ENCODE assay signal across 7 cellular contexts in genomic region chr14:100305446-100306255, GRCh38. TPM values are rescaled to one million over a fixed set of nuclear protein-coding genes. Genes with fewer than 3 reads are reported as not detected.
DNase-seq lines count a peak whose midpoint lies in the region; ATAC-seq and TF ChIP-seq lines count a peak whose summit lies in the region.

No MANE protein-coding gene starts in this region.

- 0 out of 2 replicates have a peak, but pooled peaks cover 3% of the 10 kb centered on the region for H3K36me3 ChIP-seq in KOPT-K1 (ENCODE audit: insufficient read depth, low read length)
- H3K36me3 ChIP-seq in parathyroid adenoma (ENCODE audit: control insufficient read depth, insufficient read depth, low read length): no peaks in the 10 kb centered on the region

- peak; percentile 12 for ATAC-seq in GM18511 (IDR thresholded peaks at IDR 0.05; ENCODE audit: unreplicated experiment)
- peak; percentile 23 for ATAC-seq in foreskin keratinocyte
- no peak for ATAC-seq in HG03135 (IDR thresholded peaks at IDR 0.05; ENCODE audit: unreplicated experiment)
- no peak for ATAC-seq in GM21381 (IDR thresholded peaks at IDR 0.05; ENCODE audit: unreplicated experiment)

- peak overlapping the region; percentile 80 for H3K4me2 ChIP-seq in parathyroid adenoma (ENCODE audit: low read length)

- H3K27me3 ChIP-seq in foreskin keratinocyte (no peaks in the 10 kb centered on the region), parathyroid adenoma (ENCODE audit: control insufficient read depth, insufficient read depth, low read length) (no peaks in the 10 kb centered on the region)

- H3K27ac ChIP-seq in KOPT-K1 (ENCODE audit: low read depth, low read length, poor library complexity, severe bottlenecking) (peak overlapping the region; percentile 74), foreskin keratinocyte (no peak overlapping the region), parathyroid adenoma (peak overlapping the region; percentile 39)

- H2AFZ ChIP-seq in parathyroid adenoma: peak overlapping the region; percentile 91

- DNase-seq in activated T-cell treated with anti-CD3 and anti-CD28 coated beads, Interleukin-2, amount 50 U/mL, for 48 hours: peak; percentile 72 to 74
- DNase-seq in foreskin keratinocyte: no peak

- H3K9ac ChIP-seq in parathyroid adenoma: no peak overlapping the region

- TF ChIP-seq CTCF in foreskin keratinocyte (conservative IDR thresholded peaks at IDR 0.05): no peak
- TF ChIP-seq CTCF in parathyroid adenoma (IDR thresholded peaks at IDR 0.05): no peak

- no peaks in the 10 kb centered on the region for H3K9me3 ChIP-seq in KOPT-K1 (ENCODE audit: insufficient read depth, low read length, poor library complexity, severe bottlenecking)
- no peaks in the 10 kb centered on the region for H3K9me3 ChIP-seq in parathyroid adenoma (ENCODE audit: control insufficient read depth, low read length)

- H3K4me1 ChIP-seq in foreskin keratinocyte (no peaks in the 10 kb centered on the region), parathyroid adenoma (peaks cover 5% of the 10 kb centered on the region)

- H3K79me2 ChIP-seq in parathyroid adenoma: no peaks in the 10 kb centered on the region

- peak overlapping the region; percentile 53 for H3K4me3 ChIP-seq in parathyroid adenoma (ENCODE audit: low read depth, low read length)

RNA-seq across cellular contexts. Expression of gene SLC25A29, which starts 0.6 kb away (rescaled TPM):
- 10.5 and 12.0 TPM in 2 replicates for total RNA-seq in foreskin keratinocyte
- 12.8 and 13.2 TPM in 2 replicates for polyA plus RNA-seq in foreskin keratinocyte

RNA-seq across cellular contexts. Expression of gene SLC25A47, which starts 17.5 kb away (rescaled TPM):
- not detected in 2 replicates for total RNA-seq in foreskin keratinocyte
- not detected in 2 replicates for polyA plus RNA-seq in foreskin keratinocyte

Comparison
In these comparisons a context has a peak if more than half of its experiments do, and no peak if none do; other contexts are left out.
1. ATAC-seq: peak in GM18511 (single experiment) and foreskin keratinocyte (single experiment); none in HG03135 (single experiment) and GM21381 (single experiment).
2. DNase-seq: peak in activated T-cell treated with anti-CD3 and anti-CD28 coated beads, Interleukin-2, amount 50 U/mL, for 48 hours (2 of 2); none in foreskin keratinocyte (0 of 2).